ENCODE assay signal across 1 cellular context in the genomic region with DNA sequence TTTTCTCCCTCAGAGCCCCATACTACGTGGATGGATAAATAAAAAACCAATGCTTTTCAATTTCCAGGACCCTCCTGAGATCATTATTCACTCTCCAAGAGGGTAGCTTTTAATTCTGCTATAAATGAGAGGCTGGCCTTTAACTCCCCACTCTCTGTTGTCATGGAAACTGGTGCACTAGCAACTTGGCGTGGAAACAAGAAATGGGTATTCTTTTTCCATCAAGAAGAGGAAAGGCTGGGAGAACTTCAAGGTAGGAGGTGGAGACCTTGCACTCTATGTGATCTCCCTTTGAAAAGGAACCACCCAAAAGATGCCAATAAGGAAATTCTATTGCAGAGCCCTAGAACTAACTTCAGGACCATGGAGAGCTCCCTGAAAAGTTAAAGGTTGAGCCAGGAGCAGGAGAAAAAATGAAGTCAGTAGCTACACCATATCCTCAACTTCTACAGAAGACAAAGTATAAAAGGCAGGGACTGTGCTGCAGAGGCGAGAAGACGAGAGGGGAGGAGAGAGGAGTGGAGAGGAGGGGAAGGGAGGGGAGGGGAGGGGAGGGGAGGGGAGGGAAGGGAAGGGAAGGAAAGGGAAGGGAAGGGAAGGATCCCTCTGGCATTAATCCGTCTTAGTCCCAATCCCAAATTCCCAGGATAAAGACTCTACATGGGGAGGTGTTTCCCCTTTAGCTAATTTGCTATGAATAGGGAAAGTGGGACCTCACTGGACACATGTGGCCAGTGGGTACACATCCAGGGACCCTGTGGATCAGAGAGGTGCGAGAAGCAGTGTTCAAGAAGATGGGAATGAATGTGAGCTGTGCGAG.
A peak's percentile ranks its signal among the peaks of the same experiment; 100 is the strongest.
TF ChIP-seq lines count a peak whose summit lies in the region.

No MANE protein-coding gene starts in this region.

TF ChIP-seq in K562, 482 proteins besides CTCF, POLR2A, EP300 and RAD21 (continued from another document):
- TF ChIP-seq, protein P1, sequence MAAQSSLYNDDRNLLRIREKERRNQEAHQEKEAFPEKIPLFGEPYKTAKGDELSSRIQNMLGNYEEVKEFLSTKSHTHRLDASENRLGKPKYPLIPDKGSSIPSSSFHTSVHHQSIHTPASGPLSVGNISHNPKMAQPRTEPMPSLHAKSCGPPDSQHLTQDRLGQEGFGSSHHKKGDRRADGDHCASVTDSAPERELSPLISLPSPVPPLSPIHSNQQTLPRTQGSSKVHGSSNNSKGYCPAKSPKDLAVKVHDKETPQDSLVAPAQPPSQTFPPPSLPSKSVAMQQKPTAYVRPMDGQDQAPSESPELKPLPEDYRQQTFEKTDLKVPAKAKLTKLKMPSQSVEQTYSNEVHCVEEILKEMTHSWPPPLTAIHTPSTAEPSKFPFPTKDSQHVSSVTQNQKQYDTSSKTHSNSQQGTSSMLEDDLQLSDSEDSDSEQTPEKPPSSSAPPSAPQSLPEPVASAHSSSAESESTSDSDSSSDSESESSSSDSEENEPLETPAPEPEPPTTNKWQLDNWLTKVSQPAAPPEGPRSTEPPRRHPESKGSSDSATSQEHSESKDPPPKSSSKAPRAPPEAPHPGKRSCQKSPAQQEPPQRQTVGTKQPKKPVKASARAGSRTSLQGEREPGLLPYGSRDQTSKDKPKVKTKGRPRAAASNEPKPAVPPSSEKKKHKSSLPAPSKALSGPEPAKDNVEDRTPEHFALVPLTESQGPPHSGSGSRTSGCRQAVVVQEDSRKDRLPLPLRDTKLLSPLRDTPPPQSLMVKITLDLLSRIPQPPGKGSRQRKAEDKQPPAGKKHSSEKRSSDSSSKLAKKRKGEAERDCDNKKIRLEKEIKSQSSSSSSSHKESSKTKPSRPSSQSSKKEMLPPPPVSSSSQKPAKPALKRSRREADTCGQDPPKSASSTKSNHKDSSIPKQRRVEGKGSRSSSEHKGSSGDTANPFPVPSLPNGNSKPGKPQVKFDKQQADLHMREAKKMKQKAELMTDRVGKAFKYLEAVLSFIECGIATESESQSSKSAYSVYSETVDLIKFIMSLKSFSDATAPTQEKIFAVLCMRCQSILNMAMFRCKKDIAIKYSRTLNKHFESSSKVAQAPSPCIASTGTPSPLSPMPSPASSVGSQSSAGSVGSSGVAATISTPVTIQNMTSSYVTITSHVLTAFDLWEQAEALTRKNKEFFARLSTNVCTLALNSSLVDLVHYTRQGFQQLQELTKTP (IDR thresholded peaks at IDR 0.05; ENCODE audit: low read depth in 1 of 2, partially characterized antibody in 2 of 2) = peak in 1 of 2 experiments; percentile 60
- TF ChIP-seq HNRNPK (IDR thresholded peaks at IDR 0.05; ENCODE audit: low read depth, low read length, poor library complexity, severe bottlenecking) = peak; percentile 84
- peak; percentile 45; the same call in 1 of the 2 replicates for TF ChIP-seq ZNF766 (CRISPR knock-in tag; conservative IDR thresholded peaks at IDR 0.05)
- TF ChIP-seq NCOA6 (IDR thresholded peaks at IDR 0.05) = no peak
TF ChIP-seq in K562: peak in this region for 9.
